In genomic region chr17:74289688-74290087, GRCh38 we compare ENCODE assay signal across 16 cellular contexts. TPM values are rescaled to one million over a fixed set of nuclear protein-coding genes. Genes with fewer than 3 reads are reported as not detected.
DNase-seq lines count a peak whose midpoint lies in the region; ATAC-seq, FAIRE-seq and TF ChIP-seq lines count a peak whose summit lies in the region.
"Had no signal": no experiment of that assay in that cellular context is flagged by ENCODE, and none has a peak within 500 bp of the region (broad histone marks: within the 10 kb centered on the region; RNA-seq: fewer than 3 reads in every experiment).

No MANE protein-coding gene starts in this region.

- H3K4me3 ChIP-seq in right lobe of liver: no peak overlapping the region
- no peak overlapping the region for H3K4me3 ChIP-seq in HepG2 (replicated peaks in 1 of 3; ENCODE audit: insufficient read depth in 1 of 3, low read depth in 2 of 3, low read length in 3 of 3)
- H3K4me3 ChIP-seq in NT2/D1 (ENCODE audit: insufficient read length, low read depth): no peak overlapping the region
- no peak overlapping the region for H3K4me3 ChIP-seq in GM12878
- H3K4me3 ChIP-seq in thyroid gland (replicated peaks in 1 of 3): no peak overlapping the region
- no peak overlapping the region for H3K4me3 ChIP-seq in colonic mucosa
- H3K4me3 ChIP-seq: GM23248, K562 had no signal

- TF ChIP-seq EP300 in HepG2 (IDR thresholded peaks at IDR 0.05; ENCODE audit: low read depth in 2 of 2, low read length in 2 of 2): no peak
- TF ChIP-seq EP300 in HepG2 (CRISPR knock-in tag; IDR thresholded peaks at IDR 0.05; ENCODE audit: borderline replicate concordance): no peak
- no peak for TF ChIP-seq EP300 in GM12878 (IDR thresholded peaks at IDR 0.05; ENCODE audit: borderline replicate concordance in 1 of 2, control insufficient read depth in 1 of 2, low read depth in 2 of 2, low read length in 2 of 2)

- TF ChIP-seq RAD21 in HepG2 (CRISPR knock-in tag; IDR thresholded peaks at IDR 0.05): no peak
- no peak for TF ChIP-seq RAD21 in GM12878 (IDR thresholded peaks at IDR 0.05; ENCODE audit: insufficient read depth, low read depth, low read length)

- H3K36me3 ChIP-seq in right lobe of liver (no peaks in the 10 kb centered on the region), HepG2 (replicated peaks in 1 of 2; ENCODE audit: control insufficient read depth in 1 of 2, insufficient read depth in 2 of 2, low read length in 2 of 2) (no peaks in the 10 kb centered on the region), NT2/D1 (ENCODE audit: insufficient read depth, insufficient read length, low read length) (no peaks in the 10 kb centered on the region), GM12878 (ENCODE audit: control insufficient read depth in 2 of 2, insufficient read depth in 2 of 2, low read length in 1 of 2) (no peaks in the 10 kb centered on the region), thyroid gland (no peaks in the 10 kb centered on the region), colonic mucosa (no peaks in the 10 kb centered on the region)

- H2AFZ ChIP-seq in HepG2 (ENCODE audit: low read length): no peak overlapping the region
- H2AFZ ChIP-seq in GM12878 (ENCODE audit: control insufficient read depth, low read depth, low read length): peak overlapping the region; percentile 34; the same call in 1 of the 2 replicates
- H2AFZ ChIP-seq: GM23248 had no signal

- H3K4me1 ChIP-seq in right lobe of liver (no peaks in the 10 kb centered on the region), HepG2 (ENCODE audit: insufficient read depth, low read length) (no peaks in the 10 kb centered on the region), NT2/D1 (ENCODE audit: insufficient read depth, insufficient read length) (peaks cover 8% of the 10 kb centered on the region), GM12878 (ENCODE audit: control insufficient read depth, insufficient read depth, low read length) (peaks cover 25% of the 10 kb centered on the region), thyroid gland (peaks cover 14 to 16% of the 10 kb centered on the region in 2 donors), colonic mucosa (no peaks in the 10 kb centered on the region)
- H3K4me1 ChIP-seq: Caco-2 had no signal

- H3K4me2 ChIP-seq in HepG2 (ENCODE audit: low read depth, low read length) (no peak overlapping the region), GM12878 (ENCODE audit: control insufficient read depth, insufficient read depth) (peak overlapping the region; percentile 55; the same call in 1 of the 2 replicates)

- intact Hi-C loops in right lobe of liver (cut with DNase I): no loop called here
- intact Hi-C loops in HepG2 (cut with micrococcal nuclease; ENCODE audit: unreplicated experiment): no loop called here
- intact Hi-C loops in GM12878 (cut with micrococcal nuclease; ENCODE audit: unreplicated experiment): no loop called here
- intact Hi-C loops in thyroid gland (cut with DNase I): no loop called here
- intact Hi-C loops in colonic mucosa (cut with DNase I): no loop called here

- TF ChIP-seq POLR2A in right lobe of liver (IDR thresholded peaks at IDR 0.05): no peak
- no peak for TF ChIP-seq POLR2A in HepG2 (IDR thresholded peaks at IDR 0.05; ENCODE audit: insufficient read depth in 1 of 2, low read depth in 2 of 2, low read length in 2 of 2)
- TF ChIP-seq POLR2A in GM12878 (IDR thresholded peaks at IDR 0.05; ENCODE audit: low read depth, low read length): no peak
- no peak for TF ChIP-seq POLR2A in thyroid gland (IDR thresholded peaks at IDR 0.05)

- CTCF ChIA-PET in HepG2 (lab: Yijun Ruan, JAX; ENCODE audit: low intra/inter-chr PET ratio, low total read pairs): no interaction called here
- CTCF ChIA-PET in GM12878 (lab: Yijun Ruan, JAX): interaction anchor here (0.6 to 1.9 kb wide), 5 partner anchors 9 to 77 kb away, joined by 3 to 6 read pairs (median 3); no protein-coding TSS in a partner anchor

- H4K20me1 ChIP-seq in HepG2 (ENCODE audit: insufficient read depth, low read length): no peaks in the 10 kb centered on the region
- no peaks in the 10 kb centered on the region for H4K20me1 ChIP-seq in GM12878 (ENCODE audit: control insufficient read depth, insufficient read depth)

- DNase-seq in right lobe of liver (no peak), HepG2 (ENCODE audit: low spot score) (no peak), NT2/D1 (ENCODE audit: low read depth, low spot score) (no peak), GM12878 (ENCODE audit: low read depth, low spot score) (no peak), thyroid gland (no peak), NCI-H748 (lab: John Stamatoyannopoulos, UW; ENCODE audit: unreplicated experiment) (no peak), colonic mucosa (no peak)
- DNase-seq: C1 segment of cervical spinal cord, Caco-2, GM23248, NCI-H1436, NCI-H2029 treated with DMSO at 0.1 percent for 48 hours, NCI-H510A treated with DMSO at 0.1 percent for 48 hours had no signal

- H3K9ac ChIP-seq in HepG2 (ENCODE audit: insufficient read depth, low read depth, low read length) (no peak overlapping the region), NT2/D1 (ENCODE audit: insufficient read length, low read depth) (peak overlapping the region; percentile 21), GM12878 (ENCODE audit: control insufficient read depth, insufficient read depth, low read length) (no peak overlapping the region), colonic mucosa (ENCODE audit: low read depth in 2 of 2, low read length in 2 of 2) (no peak overlapping the region)
- H3K9ac ChIP-seq: GM23248 had no signal

- TF ChIP-seq CTCF in right lobe of liver (IDR thresholded peaks at IDR 0.05): no peak
- no peak for TF ChIP-seq CTCF in HepG2 (CRISPR knock-in tag; IDR thresholded peaks at IDR 0.05)
- TF ChIP-seq CTCF in GM12878 (IDR thresholded peaks at IDR 0.05 in 2 of 3, conservative IDR thresholded peaks at IDR 0.05 in 1 of 3; ENCODE audit: control insufficient read depth in 2 of 3, extremely low read depth in 1 of 3, insufficient read depth in 1 of 3, low read depth in 3 of 3, low read length in 3 of 3): no peak
- no peak for TF ChIP-seq CTCF in thyroid gland (IDR thresholded peaks at IDR 0.05)
- no peak for TF ChIP-seq CTCF in colonic mucosa (IDR thresholded peaks at IDR 0.05)

- WGBS in right lobe of liver (ENCODE audit: insufficient coverage, low coverage, low lambda C conversion rate, missing lambda C conversion rate): 69% methylated on average over 3 of the region's 11 CpGs
- 28% methylated on average over 11 of the region's 11 CpGs for WGBS in HepG2 (ENCODE audit: low lambda C conversion rate)
- 40% methylated on average over 11 of the region's 11 CpGs for WGBS in GM12878 (ENCODE audit: insufficient coverage, insufficient replicate concordance, low lambda C conversion rate, missing lambda C conversion rate)
- WGBS in thyroid gland, 2 donors: 68 to 75% methylated on average over 11 of the region's 11 CpGs

- ATAC-seq in right lobe of liver: peak; percentile 17 to 61 (median 52)
- no peak for ATAC-seq in HepG2
- peak; percentile 65 for ATAC-seq in GM12878
- ATAC-seq in GM18907 (IDR thresholded peaks at IDR 0.05; ENCODE audit: unreplicated experiment): no peak

- H3K9me3 ChIP-seq in right lobe of liver: no peaks in the 10 kb centered on the region
- H3K9me3 ChIP-seq in HepG2 (ENCODE audit: low read length): no peaks in the 10 kb centered on the region
- no peaks in the 10 kb centered on the region for H3K9me3 ChIP-seq in NT2/D1 (ENCODE audit: insufficient read depth, low read length)
- H3K9me3 ChIP-seq in GM12878 (replicated peaks; ENCODE audit: control insufficient read depth, insufficient read depth, low read length): no peaks in the 10 kb centered on the region
- no peaks in the 10 kb centered on the region for H3K9me3 ChIP-seq in thyroid gland
- H3K9me3 ChIP-seq in colonic mucosa: no peaks in the 10 kb centered on the region
- H3K9me3 ChIP-seq: Caco-2 had no signal

- FAIRE-seq in HepG2 (lab: Jason Lieb, UNC) (no peak), GM12878 (lab: Jason Lieb, UNC) (no peak)
- FAIRE-seq: HTR-8/SVneo, K562 had no signal

- H3K27ac ChIP-seq in right lobe of liver (no peak overlapping the region), HepG2 (ENCODE audit: extremely low read length, insufficient read depth, low read length) (no peak overlapping the region), GM12878 (ENCODE audit: control insufficient read depth, insufficient read depth) (peak overlapping the region; percentile 74), thyroid gland (peak overlapping the region in 2 of 3 donors; percentile 39 to 49), colonic mucosa (no peak overlapping the region)
- H3K27ac ChIP-seq: GM23248 had no signal

- in situ Hi-C loops in HepG2 (cut with HindIII; ENCODE audit: extremely low pct_ligation_motif_present, low pct_unique_long_range_greater_than_20kb) (no loop called here), GM12878 (cut with MboI) (loop anchor here (25.0 kb wide), 1 partner anchor 1877 kb away; no protein-coding TSS in a partner anchor)

- RAD21 ChIA-PET in GM12878 (lab: Charles Lee; ENCODE audit: unreplicated experiment): interaction anchor here (2.2 to 8.8 kb wide), 2 partner anchors 8 to 89 kb away, joined by 5 to 102 read pairs; no protein-coding TSS in a partner anchor

- POLR2A ChIA-PET in HepG2 (lab: Yijun Ruan, JAX): no interaction called here
- POLR2A ChIA-PET in GM12878 (lab: Charles Lee): interaction anchor here (0.6 to 1.0 kb wide), 2 partner anchors 75 to 128 kb away, joined by 3 read pairs; no protein-coding TSS in a partner anchor

- SMC1A ChIA-PET in GM12878 (lab: Charles Lee; ENCODE audit: uncharacterized antibody, unreplicated experiment): interaction anchor here (0.9 to 10.6 kb wide), 2 partner anchors 7 to 16 kb away, joined by 3 to 101 read pairs; no protein-coding TSS in a partner anchor

- BruUV-seq in HepG2 (replicated peaks; lab: Mats Ljungman, UMichigan) (no TSS peak), GM12878 (replicated peaks; lab: Mats Ljungman, UMichigan) (no TSS peak)

- H3K27me3 ChIP-seq in right lobe of liver: no peaks in the 10 kb centered on the region
- peaks cover 4 to 25% of the 10 kb centered on the region in 2 experiments; a peak in 3 of 5 replicates for H3K27me3 ChIP-seq in HepG2 (ENCODE audit: control insufficient read depth in 1 of 2, insufficient read depth in 2 of 2, low read length in 2 of 2)
- no peaks in the 10 kb centered on the region for H3K27me3 ChIP-seq in NT2/D1 (ENCODE audit: insufficient read depth, insufficient read length)
- H3K27me3 ChIP-seq in GM12878 (replicated peaks in 1 of 2; ENCODE audit: control insufficient read depth in 2 of 2, insufficient read depth in 2 of 2, low read length in 1 of 2): no peaks in the 10 kb centered on the region
- no peaks in the 10 kb centered on the region for H3K27me3 ChIP-seq in thyroid gland
- H3K27me3 ChIP-seq in colonic mucosa: no peaks in the 10 kb centered on the region

- no peaks in the 10 kb centered on the region for H3K79me2 ChIP-seq in HepG2 (ENCODE audit: insufficient read depth, low read length)
- no peaks in the 10 kb centered on the region for H3K79me2 ChIP-seq in GM12878 (ENCODE audit: control insufficient read depth, insufficient read depth, low read length)

RNA-seq across cellular contexts. Expression of gene DNAI2, which starts 15.7 kb away (rescaled TPM):
- total RNA-seq in right lobe of liver (not detected), HepG2 (2016; rRNA removed; fragmentation: Illumina TruSeq; extraction: Trizol) (not detected in 2 replicates), GM12878 (2014; rRNA removed) (0.06 TPM in 1 of 2 replicates, not detected in the other), GM12878 (2014; rRNA removed; fragmentation: Illumina TruSeq; extraction: Trizol) (0.13 and 0.14 TPM in 2 replicates), GM12878 (2021) (0.15 and 0.21 TPM in 2 replicates), thyroid gland (under 1 TPM in 1 of 4 donors, not detected in 3; 0.13 TPM), colonic mucosa (not detected)
- total RNA-seq in HepG2 (2016; cell fraction: cytosol; rRNA removed; fragmentation: Illumina TruSeq; extraction: Trizol; ENCODE audit: low read depth): not detected in 2 replicates
- total RNA-seq in HepG2 (2016; cell fraction: insoluble cytoplasmic fraction; rRNA removed; fragmentation: Illumina TruSeq; extraction: Trizol): not detected in 2 replicates
- total RNA-seq in HepG2 (2016; cell fraction: membrane; rRNA removed; fragmentation: Illumina TruSeq; extraction: Trizol): not detected in 2 replicates
- total RNA-seq in HepG2 (2016; cell fraction: nucleus; rRNA removed; fragmentation: Illumina TruSeq; extraction: Trizol): not detected in 2 replicates
- polyA plus RNA-seq in HepG2 (2011; rRNA removed) (not detected in 2 replicates), GM12878 (2011; rRNA removed) (1.0 and 1.8 TPM in 2 replicates), GM12878 (2014; fragmentation: Illumina TruSeq; extraction: Trizol) (0.10 TPM in 1 of 2 replicates, not detected in the other), GM12878 (2014; fragmentation: Nextera tagmentation; extraction: Ambion mirVana) (under 1 TPM; 0.04 to 0.08 TPM), GM12878 (2014; rRNA removed) (0.06 and 0.14 TPM in 2 replicates), GM12878 (2016; fragmentation: Nextera tagmentation; extraction: Ambion mirVana) (under 1 TPM; 0.13 to 0.19 TPM)
- polyA plus RNA-seq in HepG2 (2011; cell fraction: cytosol; rRNA removed): not detected in 2 replicates
- polyA plus RNA-seq in HepG2 (2011; cell fraction: nucleus; rRNA removed): not detected in 2 replicates
- polyA plus RNA-seq in HepG2 (2012): not detected in 2 replicates
- polyA plus RNA-seq in HepG2 (2016; cell fraction: cytosol; fragmentation: Illumina TruSeq; extraction: Trizol; ENCODE audit: low read depth): not detected in 2 replicates
- polyA plus RNA-seq in HepG2 (2016; cell fraction: insoluble cytoplasmic fraction; fragmentation: Illumina TruSeq; extraction: Trizol; ENCODE audit: low read depth): not detected in 2 replicates
- not detected in 2 replicates for polyA plus RNA-seq in HepG2 (2016; cell fraction: membrane; fragmentation: Illumina TruSeq; extraction: Trizol; ENCODE audit: low read depth)
- not detected in 2 replicates for polyA plus RNA-seq in HepG2 (2016; cell fraction: nucleus; fragmentation: Illumina TruSeq; extraction: Trizol; ENCODE audit: insufficient read depth, low read depth)
- polyA minus RNA-seq in HepG2 (2011; rRNA and poly(A)+ RNA removed; ENCODE audit: low replicate concordance): not detected in 2 replicates
- polyA minus RNA-seq in HepG2 (2011; cell fraction: cytosol; rRNA and poly(A)+ RNA removed): not detected in 2 replicates
- polyA minus RNA-seq in HepG2 (2011; cell fraction: nucleus; rRNA and poly(A)+ RNA removed): not detected in 2 replicates
- total RNA-seq in GM12878 (2013; cell fraction: nucleolus; rRNA removed): 3.2 and 3.4 TPM in 2 replicates
- 0.20 TPM for polyA plus RNA-seq in GM12878 (2011; ENCODE audit: low read depth)
- 0.90 and 1.6 TPM in 2 replicates for polyA plus RNA-seq in GM12878 (2011; cell fraction: cytosol; rRNA removed)
- 6.5 and 10.4 TPM in 2 replicates for polyA plus RNA-seq in GM12878 (2011; cell fraction: nucleus; rRNA removed)
- 0.08 and 0.44 TPM in 2 replicates for polyA plus RNA-seq in GM12878 (2012)
- 0.73 and 0.93 TPM in 2 replicates for polyA minus RNA-seq in GM12878 (2011; rRNA and poly(A)+ RNA removed)
- polyA minus RNA-seq in GM12878 (2011; cell fraction: cytosol; rRNA and poly(A)+ RNA removed): 0.62 TPM in 1 of 2 replicates, not detected in the other
- polyA minus RNA-seq in GM12878 (2011; cell fraction: nucleus; rRNA and poly(A)+ RNA removed): 1.5 and 2.1 TPM in 2 replicates
- total RNA-seq: Caco-2, GM23248, K562 had no signal
- polyA plus RNA-seq: GM23248, K562 had no signal

RNA-seq across cellular contexts. Expression of gene KIF19, which starts 36.3 kb away (rescaled TPM):
- total RNA-seq in right lobe of liver: 1 to 10 TPM in 1 of 6 experiments, under 1 TPM in 5; 0.31 to 1.1 (median 0.64) TPM
- not detected in 2 replicates for total RNA-seq in HepG2 (2016; rRNA removed; fragmentation: Illumina TruSeq; extraction: Trizol)
- total RNA-seq in HepG2 (2016; cell fraction: cytosol; rRNA removed; fragmentation: Illumina TruSeq; extraction: Trizol; ENCODE audit: low read depth): not detected in 2 replicates
- total RNA-seq in HepG2 (2016; cell fraction: insoluble cytoplasmic fraction; rRNA removed; fragmentation: Illumina TruSeq; extraction: Trizol): not detected in 2 replicates
- not detected in 2 replicates for total RNA-seq in HepG2 (2016; cell fraction: membrane; rRNA removed; fragmentation: Illumina TruSeq; extraction: Trizol)
- not detected in 2 replicates for total RNA-seq in HepG2 (2016; cell fraction: nucleus; rRNA removed; fragmentation: Illumina TruSeq; extraction: Trizol)
- polyA plus RNA-seq in HepG2 (2011; rRNA removed): not detected in 2 replicates
- not detected in 2 replicates for polyA plus RNA-seq in HepG2 (2011; cell fraction: cytosol; rRNA removed)
- polyA plus RNA-seq in HepG2 (2011; cell fraction: nucleus; rRNA removed): not detected in 2 replicates
- polyA plus RNA-seq in HepG2 (2012): not detected in 2 replicates
- polyA plus RNA-seq in HepG2 (2016; cell fraction: cytosol; fragmentation: Illumina TruSeq; extraction: Trizol; ENCODE audit: low read depth): not detected in 2 replicates
- polyA plus RNA-seq in HepG2 (2016; cell fraction: insoluble cytoplasmic fraction; fragmentation: Illumina TruSeq; extraction: Trizol; ENCODE audit: low read depth): not detected in 2 replicates
- not detected in 2 replicates for polyA plus RNA-seq in HepG2 (2016; cell fraction: membrane; fragmentation: Illumina TruSeq; extraction: Trizol; ENCODE audit: low read depth)
- polyA plus RNA-seq in HepG2 (2016; cell fraction: nucleus; fragmentation: Illumina TruSeq; extraction: Trizol; ENCODE audit: insufficient read depth, low read depth): not detected in 2 replicates
- polyA minus RNA-seq in HepG2 (2011; rRNA and poly(A)+ RNA removed; ENCODE audit: low replicate concordance): not detected in 2 replicates
- polyA minus RNA-seq in HepG2 (2011; cell fraction: cytosol; rRNA and poly(A)+ RNA removed): not detected in 2 replicates
- polyA minus RNA-seq in HepG2 (2011; cell fraction: nucleus; rRNA and poly(A)+ RNA removed): not detected in 2 replicates
- total RNA-seq in GM12878 (2013; cell fraction: nucleolus; rRNA removed): not detected in 2 replicates
- total RNA-seq in GM12878 (2014; rRNA removed): 0.06 TPM in 1 of 2 replicates, not detected in the other
- total RNA-seq in GM12878 (2014; rRNA removed; fragmentation: Illumina TruSeq; extraction: Trizol): not detected in 2 replicates
- not detected in 2 replicates for total RNA-seq in GM12878 (2021)
- polyA plus RNA-seq in GM12878 (2011; ENCODE audit: low read depth): not detected
- polyA plus RNA-seq in GM12878 (2011; rRNA removed): 0.07 TPM in 1 of 2 replicates, not detected in the other
- polyA plus RNA-seq in GM12878 (2011; cell fraction: cytosol; rRNA removed): 0.05 and 0.06 TPM in 2 replicates
- 0.15 and 0.24 TPM in 2 replicates for polyA plus RNA-seq in GM12878 (2011; cell fraction: nucleus; rRNA removed)
- 0.04 and 0.07 TPM in 2 replicates for polyA plus RNA-seq in GM12878 (2012)
- polyA plus RNA-seq in GM12878 (2014; fragmentation: Illumina TruSeq; extraction: Trizol): not detected in 2 replicates
- not detected for polyA plus RNA-seq in GM12878 (2014; fragmentation: Nextera tagmentation; extraction: Ambion mirVana)
- polyA plus RNA-seq in GM12878 (2014; rRNA removed): 0.03 TPM in 1 of 2 replicates, not detected in the other
- not detected for polyA plus RNA-seq in GM12878 (2016; fragmentation: Nextera tagmentation; extraction: Ambion mirVana)
- 0.15 TPM in 1 of 2 replicates, not detected in the other for polyA minus RNA-seq in GM12878 (2011; rRNA and poly(A)+ RNA removed)
- not detected in 2 replicates for polyA minus RNA-seq in GM12878 (2011; cell fraction: cytosol; rRNA and poly(A)+ RNA removed)
- 0.24 TPM in 1 of 2 replicates, not detected in the other for polyA minus RNA-seq in GM12878 (2011; cell fraction: nucleus; rRNA and poly(A)+ RNA removed)
- total RNA-seq in thyroid gland: 1 to 10 TPM in 3 of 4 donors, under 1 TPM in 1; 0.94 to 7.7 (median 2.2) TPM
- 1 to 10 TPM; 2.6 to 3.2 TPM for total RNA-seq in colonic mucosa
- total RNA-seq: Caco-2, GM23248, K562 had no signal
- polyA plus RNA-seq: GM23248 had no signal

Comparison
In these comparisons a context has a peak if more than half of its experiments do, and no peak if none do; other contexts are left out.
1. ATAC-seq: peak in right lobe of liver (4 of 4) and GM12878 (single experiment); none in HepG2 (single experiment) and GM18907 (single experiment).
2. H3K27ac ChIP-seq: peak in GM12878 (single experiment) and thyroid gland (2 of 3); none in right lobe of liver (0 of 3), HepG2 (single experiment) and colonic mucosa (single experiment).